8 cellular contexts compared by ENCODE assay signal in the genomic region with DNA sequence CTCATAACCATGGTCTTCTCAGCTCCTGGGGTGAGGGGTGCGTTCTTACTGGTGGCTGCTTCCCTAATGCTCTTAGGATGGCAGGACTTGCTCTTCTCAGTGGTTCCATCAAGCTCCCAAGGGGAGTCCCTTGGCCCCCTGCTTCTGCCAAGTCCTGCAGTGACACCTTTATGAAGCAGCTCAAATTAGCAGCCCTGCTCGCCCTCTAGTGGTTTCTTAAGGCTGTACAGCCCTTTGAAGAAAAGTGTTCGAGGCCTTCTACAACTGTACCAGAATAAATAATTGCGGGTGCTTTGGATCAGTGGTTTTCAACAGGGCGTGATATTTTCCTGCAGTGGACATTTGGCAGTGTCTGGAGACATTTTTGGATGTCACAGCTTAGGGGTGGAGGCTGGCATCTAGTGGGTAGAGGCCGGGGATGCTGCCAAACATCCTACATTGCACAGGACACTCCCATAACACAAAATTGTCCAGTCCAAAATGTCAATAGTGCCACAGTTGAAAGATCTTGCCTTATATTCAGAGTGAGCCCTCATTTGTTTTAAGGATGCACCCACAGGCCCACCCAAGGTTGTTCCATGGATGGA.
DNase-seq lines count a peak whose midpoint lies in the region; ATAC-seq, FAIRE-seq and TF ChIP-seq lines count a peak whose summit lies in the region.

No MANE protein-coding gene starts in this region.

- H3K9me3 ChIP-seq in K562 (replicated peaks; ENCODE audit: control insufficient read depth, insufficient read depth, low read depth, low read length) (no peaks in the 10 kb centered on the region), tibial nerve (no peaks in the 10 kb centered on the region)

- TF ChIP-seq POLR2A in GM18505 (IDR thresholded peaks at IDR 0.05; ENCODE audit: borderline replicate concordance, extremely low read depth, insufficient read depth, insufficient read length) (no peak), K562 (conservative IDR thresholded peaks at IDR 0.05) (no peak), tibial nerve (IDR thresholded peaks at IDR 0.05) (no peak)

- POLR2A ChIA-PET in K562 (lab: Yijun Ruan, JAX), result interaction anchor here (0.6 kb wide), 1 partner anchor 14 kb away, joined by 3 read pairs; no protein-coding TSS in a partner anchor

- in situ Hi-C loops in K562 (cut with MboI), result loop anchor here (25.0 kb wide), 2 partner anchors 242 to 683 kb away; no protein-coding TSS in a partner anchor

- H3K27ac ChIP-seq in HL-60 (replicated peaks), result no peak overlapping the region
- H3K27ac ChIP-seq in K562 (ENCODE audit: extremely low read depth, low read depth, low read length), result no peak overlapping the region
- H3K27ac ChIP-seq in tibial nerve, result no peak overlapping the region

- DNase-seq in Ammon's horn (ENCODE audit: low spot score), result peak; percentile 8
- DNase-seq in HL-60 (ENCODE audit: low read depth in 1 of 2, low spot score in 1 of 2), result peak in 1 of 2 experiments; percentile 25
- DNase-seq in SW480 (ENCODE audit: low spot score), result peak; percentile 41
- peak; percentile 24 to 45 (median 26) for DNase-seq in K562 (ENCODE audit: extremely low read depth in 1 of 4, low spot score in 3 of 4)
- DNase-seq in medulla oblongata (ENCODE audit: extremely low spot score), result peak; percentile 2
- peak in 1 of 2 donors; percentile 4 for DNase-seq in tibial nerve (ENCODE audit: low spot score in 2 of 2)

- intact Hi-C loops in K562 (cut with micrococcal nuclease), result loop anchor here (5.0 kb wide), 1 partner anchor 683 kb away; no protein-coding TSS in a partner anchor

- H3K27me3 ChIP-seq in HL-60 (ENCODE audit: insufficient read depth, poor library complexity, severe bottlenecking), result no peaks in the 10 kb centered on the region
- H3K27me3 ChIP-seq in K562 (ENCODE audit: control insufficient read depth in 2 of 2, insufficient read depth in 2 of 2, low read length in 2 of 2), result peaks cover 0 to 4% of the 10 kb centered on the region in 2 experiments; a peak in 1 of 5 replicates
- no peaks in the 10 kb centered on the region for H3K27me3 ChIP-seq in tibial nerve

- H4K20me1 ChIP-seq in K562 (replicated peaks; ENCODE audit: control insufficient read depth, insufficient read depth, low read length), result no peaks in the 10 kb centered on the region

- H3K4me3 ChIP-seq in HL-60 (replicated peaks; ENCODE audit: insufficient read depth, low read length), result no peak overlapping the region
- no peak overlapping the region for H3K4me3 ChIP-seq in K562
- H3K4me3 ChIP-seq in tibial nerve, result no peak overlapping the region

- BruUV-seq in K562 (replicated peaks; lab: Mats Ljungman, UMichigan), result no TSS peak

- 0% methylated on average over 6 of the region's 6 CpGs for WGBS in K562 (ENCODE audit: insufficient coverage, low coverage, missing lambda C conversion rate)
- 42% methylated on average over 5 to 6 of the region's 6 CpGs for WGBS in tibial nerve, 2 donors

- H3K9me1 ChIP-seq in K562 (ENCODE audit: control insufficient read depth, insufficient read depth, low read length), result no peaks in the 10 kb centered on the region

- peak; percentile 42 to 61; a peak in 3 of 4 replicates for TF ChIP-seq RAD21 in K562 (CRISPR knock-in tag; conservative IDR thresholded peaks at IDR 0.05 in 1 of 2, IDR thresholded peaks at IDR 0.05 in 1 of 2)

- no peaks in the 10 kb centered on the region for H3K4me1 ChIP-seq in K562 (replicated peaks in 1 of 2; ENCODE audit: control insufficient read depth in 2 of 2, insufficient read depth in 2 of 2, low read length in 2 of 2)
- no peaks in the 10 kb centered on the region for H3K4me1 ChIP-seq in tibial nerve

- peak; percentile 59 for FAIRE-seq in K562 (lab: Jason Lieb, UNC)

- H3K36me3 ChIP-seq in K562 (ENCODE audit: control insufficient read depth, insufficient read depth, low read length) (no peaks in the 10 kb centered on the region), tibial nerve (no peaks in the 10 kb centered on the region)

- TF ChIP-seq CTCF in HL-60 (IDR thresholded peaks at IDR 0.05; ENCODE audit: insufficient read depth, low read length), result peak; percentile 40
- TF ChIP-seq CTCF in K562 (IDR thresholded peaks at IDR 0.05 in 2 of 3, conservative IDR thresholded peaks at IDR 0.05 in 1 of 3; ENCODE audit: insufficient read depth in 2 of 3, low read depth in 1 of 3, low read length in 3 of 3), result peak; percentile 61 to 71 (median 67)
- TF ChIP-seq CTCF in tibial nerve (IDR thresholded peaks at IDR 0.05), result peak in 4 of 5 experiments; percentile 34 to 71 (median 35)

- H3K4me2 ChIP-seq in K562 (ENCODE audit: insufficient read depth, low read length), result no peak overlapping the region

- H2AFZ ChIP-seq in K562 (ENCODE audit: low read depth, low read length), result no peak overlapping the region

- ATAC-seq in GM18505 (IDR thresholded peaks at IDR 0.05; ENCODE audit: unreplicated experiment), result peak; percentile 64
- peak; percentile 91 for ATAC-seq in K562
- no peak for ATAC-seq in HG03039 (IDR thresholded peaks at IDR 0.05; ENCODE audit: unreplicated experiment)

- no peaks in the 10 kb centered on the region for H3K79me2 ChIP-seq in K562 (ENCODE audit: control insufficient read depth, insufficient read depth, low read length)

- no peak for TF ChIP-seq EP300 in K562 (IDR thresholded peaks at IDR 0.05; ENCODE audit: low read length)
- TF ChIP-seq EP300 in tibial nerve (IDR thresholded peaks at IDR 0.05), result no peak

- no peak overlapping the region for H3K9ac ChIP-seq in K562 (ENCODE audit: insufficient read depth in 1 of 2, low read depth in 2 of 2, low read length in 2 of 2)

- CTCF ChIA-PET in K562 (lab: Yijun Ruan, JAX; ENCODE audit: low intra/inter-chr PET ratio), result interaction anchor here (0.6 to 1.4 kb wide), 4 partner anchors 226 to 877 kb away, joined by 3 to 5 read pairs (median 4); no protein-coding TSS in a partner anchor

TF ChIP-seq in K562, 482 proteins besides CTCF, POLR2A, EP300 and RAD21:
- peak; percentile 43; the same call in 1 of the 2 replicates for TF ChIP-seq SMC3 (conservative IDR thresholded peaks at IDR 0.05; ENCODE audit: insufficient read depth, low read depth, low read length)
- TF ChIP-seq, protein P1, sequence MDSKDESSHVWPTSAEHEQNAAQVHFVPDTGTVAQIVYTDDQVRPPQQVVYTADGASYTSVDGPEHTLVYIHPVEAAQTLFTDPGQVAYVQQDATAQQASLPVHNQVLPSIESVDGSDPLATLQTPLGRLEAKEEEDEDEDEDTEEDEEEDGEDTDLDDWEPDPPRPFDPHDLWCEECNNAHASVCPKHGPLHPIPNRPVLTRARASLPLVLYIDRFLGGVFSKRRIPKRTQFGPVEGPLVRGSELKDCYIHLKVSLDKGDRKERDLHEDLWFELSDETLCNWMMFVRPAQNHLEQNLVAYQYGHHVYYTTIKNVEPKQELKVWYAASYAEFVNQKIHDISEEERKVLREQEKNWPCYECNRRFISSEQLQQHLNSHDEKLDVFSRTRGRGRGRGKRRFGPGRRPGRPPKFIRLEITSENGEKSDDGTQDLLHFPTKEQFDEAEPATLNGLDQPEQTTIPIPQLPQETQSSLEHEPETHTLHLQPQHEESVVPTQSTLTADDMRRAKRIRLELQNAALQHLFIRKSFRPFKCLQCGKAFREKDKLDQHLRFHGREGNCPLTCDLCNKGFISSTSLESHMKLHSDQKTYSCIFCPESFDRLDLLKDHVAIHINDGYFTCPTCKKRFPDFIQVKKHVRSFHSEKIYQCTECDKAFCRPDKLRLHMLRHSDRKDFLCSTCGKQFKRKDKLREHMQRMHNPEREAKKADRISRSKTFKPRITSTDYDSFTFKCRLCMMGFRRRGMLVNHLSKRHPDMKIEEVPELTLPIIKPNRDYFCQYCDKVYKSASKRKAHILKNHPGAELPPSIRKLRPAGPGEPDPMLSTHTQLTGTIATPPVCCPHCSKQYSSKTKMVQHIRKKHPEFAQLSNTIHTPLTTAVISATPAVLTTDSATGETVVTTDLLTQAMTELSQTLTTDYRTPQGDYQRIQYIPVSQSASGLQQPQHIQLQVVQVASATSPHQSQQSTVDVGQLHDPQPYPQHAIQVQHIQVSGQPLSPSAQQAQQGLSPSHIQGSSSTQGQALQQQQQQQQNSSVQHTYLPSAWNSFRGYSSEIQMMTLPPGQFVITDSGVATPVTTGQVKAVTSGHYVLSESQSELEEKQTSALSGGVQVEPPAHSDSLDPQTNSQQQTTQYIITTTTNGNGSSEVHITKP (IDR thresholded peaks at IDR 0.05; ENCODE audit: partially characterized antibody), result peak; percentile 78
- TF ChIP-seq XRCC4 (IDR thresholded peaks at IDR 0.05; ENCODE audit: extremely low read depth, insufficient read depth, insufficient read length), result no peak
